Comparison of ENCODE assay signal across 1 cellular context in genomic region chr10:91935886-91936285, GRCh38.
TF ChIP-seq lines count a peak whose summit lies in the region.

No MANE protein-coding gene starts in this region.

TF ChIP-seq in IMR-90, 13 proteins besides CTCF, POLR2A, EP300 and RAD21:
- TF ChIP-seq USF2 (IDR thresholded peaks at IDR 0.05; ENCODE audit: low read depth, low read length) (no peak), BHLHE40 (IDR thresholded peaks at IDR 0.05; ENCODE audit: low read depth, low read length) (no peak), MXI1 (IDR thresholded peaks at IDR 0.05; ENCODE audit: borderline replicate concordance, low read depth, low read length) (no peak)
